11 cellular contexts compared by ENCODE assay signal in genomic region chr6:36683656-36684446, GRCh38. TPM values are rescaled to one million over a fixed set of nuclear protein-coding genes. Genes with fewer than 3 reads are reported as not detected.
A peak's percentile ranks its signal among the peaks of the same experiment; 100 is the strongest.
DNase-seq lines count a peak whose midpoint lies in the region; ATAC-seq and TF ChIP-seq lines count a peak whose summit lies in the region.
"Had no signal": no experiment of that assay in that cellular context is flagged by ENCODE, and none has a peak within 500 bp of the region (broad histone marks: within the 10 kb centered on the region; RNA-seq: fewer than 3 reads in every experiment).

No MANE protein-coding gene starts in this region.

- peak overlapping the region; percentile 94 for H3K4me2 ChIP-seq in SK-N-SH

- intact Hi-C loops in sciatic nerve (cut with DNase I) = loop anchor here (5.0 to 10.0 kb wide), 2 partner anchors 62 to 659 kb away; partner anchors contain the start of genes MAPK14 and SLC26A8

- CTCF ChIA-PET in SK-N-SH (lab: Yijun Ruan, JAX) = interaction anchor here (0.8 to 9.5 kb wide), 6 partner anchors 17 to 82 kb away, joined by 5 to 91 read pairs (median 13); no protein-coding TSS in a partner anchor

- TF ChIP-seq RAD21 in SK-N-SH (IDR thresholded peaks at IDR 0.05; ENCODE audit: low read length) = no peak

- peaks cover 75% of the 10 kb centered on the region for H3K79me2 ChIP-seq in SK-N-SH (ENCODE audit: insufficient read depth)

- H3K4me1 ChIP-seq in SK-N-SH (ENCODE audit: control insufficient read depth in 1 of 2, insufficient read depth in 2 of 2, low read depth in 1 of 2, low read length in 1 of 2) = peaks cover 0 to 17% of the 10 kb centered on the region in 2 experiments; a peak in 1 of 4 replicates
- H3K4me1 ChIP-seq in effector memory CD4-positive, alpha-beta T cell (ENCODE audit: control insufficient read depth, insufficient read depth, low read length, poor library complexity, severe bottlenecking) = peaks cover 34% of the 10 kb centered on the region

- ATAC-seq in SK-N-SH treated with all-trans-retinoic acid at 6 μM for 48 hours = no peak
- no peak for ATAC-seq in sciatic nerve
- ATAC-seq in GM18868 (IDR thresholded peaks at IDR 0.05; ENCODE audit: unreplicated experiment) = no peak
- ATAC-seq in HG03175 (IDR thresholded peaks at IDR 0.05; ENCODE audit: unreplicated experiment) = no peak

- H4K20me1 ChIP-seq in SK-N-SH (ENCODE audit: insufficient read depth) = peaks cover 99% of the 10 kb centered on the region

- H3K36me3 ChIP-seq in SK-N-SH (replicated peaks in 1 of 2; ENCODE audit: control insufficient read depth in 1 of 2, insufficient read depth in 2 of 2, low read length in 1 of 2) = peaks cover 55% of the 10 kb centered on the region in 2 experiments
- peaks cover 17% of the 10 kb centered on the region for H3K36me3 ChIP-seq in effector memory CD4-positive, alpha-beta T cell (ENCODE audit: control insufficient read depth, insufficient read depth, low read length)

- WGBS in SK-N-SH (ENCODE audit: low lambda C conversion rate) = 94% methylated on average over 22 of the region's 29 CpGs

- no peaks in the 10 kb centered on the region for H3K9me3 ChIP-seq in SK-N-SH
- no peaks in the 10 kb centered on the region for H3K9me3 ChIP-seq in effector memory CD4-positive, alpha-beta T cell (ENCODE audit: control insufficient read depth, low read length)

- DNase-seq in SK-N-SH (no peak), LoVo (ENCODE audit: low spot score) (peak; percentile 23), sciatic nerve (ENCODE audit: low spot score) (peak; percentile 57), H4 (ENCODE audit: low spot score) (no peak)
- DNase-seq in effector memory CD4-positive, alpha-beta T cell = no peak
- DNase-seq: NCI-H1694 had no signal

- POLR2A ChIA-PET in SK-N-SH (lab: Yijun Ruan, JAX) = interaction anchor here (1.1 kb wide), 1 partner anchor 82 kb away, joined by 3 read pairs; no protein-coding TSS in a partner anchor

- H3K4me3 ChIP-seq in SK-N-SH (ENCODE audit: low read depth in 2 of 2, low read length in 1 of 2) = peak overlapping the region; percentile 53 to 91; a peak in 3 of 4 replicates
- H3K4me3 ChIP-seq in effector memory CD4-positive, alpha-beta T cell (ENCODE audit: insufficient read depth, low read depth, low read length, poor library complexity, severe bottlenecking) = no peak overlapping the region

- peaks cover 81% of the 10 kb centered on the region for H3F3A ChIP-seq in SK-N-SH (replicated peaks; ENCODE audit: insufficient read depth)

- TF ChIP-seq EP300 in SK-N-SH (IDR thresholded peaks at IDR 0.05; ENCODE audit: borderline replicate concordance in 1 of 2, low read depth in 1 of 2, low read length in 1 of 2) = no peak

- TF ChIP-seq CTCF in SK-N-SH (IDR thresholded peaks at IDR 0.05) = no peak

- H3K27me3 ChIP-seq in SK-N-SH (ENCODE audit: insufficient read depth) = no peaks in the 10 kb centered on the region
- H3K27me3 ChIP-seq in effector memory CD4-positive, alpha-beta T cell (replicated peaks; ENCODE audit: control insufficient read depth, insufficient read depth, low read length, poor library complexity, severe bottlenecking) = no peaks in the 10 kb centered on the region

- no peak overlapping the region for H2AFZ ChIP-seq in SK-N-SH (ENCODE audit: low read depth)

- H3K9ac ChIP-seq in SK-N-SH = no peak overlapping the region

- H3K9me2 ChIP-seq in SK-N-SH = no peaks in the 10 kb centered on the region

- H3K27ac ChIP-seq in SK-N-SH (ENCODE audit: low read depth in 2 of 2, low read length in 1 of 2) = peak overlapping the region in 1 of 2 experiments; percentile 7; a peak in 1 of 4 replicates
- H3K27ac ChIP-seq in effector memory CD4-positive, alpha-beta T cell (ENCODE audit: insufficient read depth, low read length, poor library complexity, severe bottlenecking) = peak overlapping the region; percentile 69

TF ChIP-seq in SK-N-SH, 30 proteins besides CTCF, POLR2A, EP300 and RAD21:
- no peak for TF ChIP-seq SIN3A (IDR thresholded peaks at IDR 0.05; ENCODE audit: borderline replicate concordance, low read depth, low read length)
- peak; percentile 7; the same call in 1 of the 2 replicates for TF ChIP-seq POLR2AphosphoS5 (IDR thresholded peaks at IDR 0.05; ENCODE audit: low read depth, low read length)

TF ChIP-seq in SK-N-SH treated with all-trans-retinoic acid at 6 μM for 48 hours, 23 proteins besides CTCF, POLR2A, EP300 and RAD21 (continues in another document):
- TF ChIP-seq TCF4 (CRISPR knock-in tag; IDR thresholded peaks at IDR 0.05; ENCODE audit: borderline replicate concordance) (no peak), ZNF565 (CRISPR knock-in tag; conservative IDR thresholded peaks at IDR 0.05; ENCODE audit: low read depth) (no peak), SNAI2 (CRISPR knock-in tag; IDR thresholded peaks at IDR 0.05) (no peak), ZFP30 (CRISPR knock-in tag; IDR thresholded peaks at IDR 0.05) (no peak), ZC3H10 (CRISPR knock-in tag; IDR thresholded peaks at IDR 0.05) (no peak), BACH2 (CRISPR knock-in tag; IDR thresholded peaks at IDR 0.05; ENCODE audit: borderline replicate concordance) (no peak), RARB (CRISPR knock-in tag; IDR thresholded peaks at IDR 0.05) (no peak), CREB5 (CRISPR knock-in tag; IDR thresholded peaks at IDR 0.05; ENCODE audit: low read depth) (no peak), ISL1 (CRISPR knock-in tag; IDR thresholded peaks at IDR 0.05) (no peak), ARNTL (CRISPR knock-in tag; IDR thresholded peaks at IDR 0.05; ENCODE audit: borderline replicate concordance, low read depth) (no peak), PPARA (CRISPR knock-in tag; IDR thresholded peaks at IDR 0.05; ENCODE audit: borderline replicate concordance) (no peak), ZNF8 (CRISPR knock-in tag; IDR thresholded peaks at IDR 0.05) (no peak), ZFP3 (CRISPR knock-in tag; IDR thresholded peaks at IDR 0.05) (no peak), GLIS3 (CRISPR knock-in tag; IDR thresholded peaks at IDR 0.05) (no peak), CSDC2 (CRISPR knock-in tag; IDR thresholded peaks at IDR 0.05) (no peak), TSHZ2 (CRISPR knock-in tag; IDR thresholded peaks at IDR 0.05) (no peak), PATZ1 (CRISPR knock-in tag; IDR thresholded peaks at IDR 0.05; ENCODE audit: borderline replicate concordance) (no peak), TOX (CRISPR knock-in tag; IDR thresholded peaks at IDR 0.05; ENCODE audit: borderline replicate concordance) (no peak)

RNA-seq across cellular contexts. Expression of gene CDKN1A, which starts 5.3 kb away (rescaled TPM):
- 747 and 824 TPM in 2 replicates for polyA plus RNA-seq in SK-N-SH (2012; rRNA removed)
- 479 and 617 TPM in 2 replicates for polyA plus RNA-seq in SK-N-SH (2012; cell fraction: cytosol; rRNA removed)
- polyA plus RNA-seq in SK-N-SH (2012; cell fraction: nucleus; rRNA removed) = 431 and 582 TPM in 2 replicates
- total RNA-seq in sciatic nerve = 142 TPM
- total RNA-seq in H4 (2014; rRNA removed; shearing (Covaris generic)) = 119 and 142 TPM in 2 replicates

RNA-seq across cellular contexts. Expression of gene RAB44, which starts 13.8 kb away (rescaled TPM):
- polyA plus RNA-seq in SK-N-SH (2012; rRNA removed) = 0.10 and 0.12 TPM in 2 replicates
- 0.01 TPM in 2 replicates for polyA plus RNA-seq in SK-N-SH (2012; cell fraction: cytosol; rRNA removed)
- polyA plus RNA-seq in SK-N-SH (2012; cell fraction: nucleus; rRNA removed) = 0.70 and 0.83 TPM in 2 replicates
- 0.27 TPM for total RNA-seq in sciatic nerve
- total RNA-seq in H4 (2014; rRNA removed; shearing (Covaris generic)) = not detected in 2 replicates
- total RNA-seq: epithelial cell of proximal tubule, G401 had no signal

Comparison
In these comparisons a context has a peak if more than half of its experiments do, and no peak if none do; other contexts are left out.
1. DNase-seq: peak in LoVo (single experiment) and sciatic nerve (single experiment); none in SK-N-SH (single experiment), effector memory CD4-positive, alpha-beta T cell (0 of 3) and H4 (single experiment).